In the genomic region with DNA sequence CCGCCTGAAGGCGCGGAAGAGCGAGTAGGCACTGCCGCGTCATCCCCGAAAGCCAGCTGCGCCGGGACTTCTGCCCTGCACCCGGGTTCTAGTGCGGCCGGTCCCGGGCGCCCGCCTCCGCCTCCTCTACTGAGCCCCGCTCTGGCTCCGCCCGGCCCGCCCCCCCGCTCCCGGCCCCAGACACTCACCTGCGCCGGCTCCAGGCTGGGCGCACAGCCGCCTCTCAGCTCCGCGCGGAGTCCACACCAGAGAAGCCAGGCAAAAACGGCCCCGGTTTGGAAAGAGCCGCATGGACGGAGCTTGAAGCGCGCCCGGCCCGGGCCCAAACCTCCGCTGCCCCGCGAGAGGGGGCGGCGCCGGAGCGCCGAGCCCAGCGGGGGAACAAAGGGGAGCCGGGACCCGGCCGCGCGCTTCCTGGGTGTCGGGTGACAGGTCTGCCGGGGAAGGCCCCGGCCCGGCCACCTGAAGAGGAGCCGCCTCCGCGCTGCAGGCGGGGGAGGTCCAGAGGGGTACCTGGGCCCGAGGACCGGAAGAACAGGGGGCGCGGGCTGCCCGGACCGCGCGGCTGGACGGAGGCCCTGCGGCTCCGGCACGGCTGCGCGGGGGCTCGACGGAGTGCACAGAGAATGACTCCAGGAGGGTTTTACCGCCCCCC, we compare ENCODE assay signal across 8 cellular contexts.
DNase-seq lines count a peak whose midpoint lies in the region; ATAC-seq and TF ChIP-seq lines count a peak whose summit lies in the region.

No MANE protein-coding gene starts in this region.

- peaks cover 0 to 37% (median 24%) of the 10 kb centered on the region in 7 donors for H3K9me3 Mint-ChIP-seq in CD14-positive monocyte
- H3K9me3 Mint-ChIP-seq in activated CD4-positive, alpha-beta memory T cell treated with anti-CD3 and anti-CD28 coated beads, Interleukin-2, amount 10 ng/mL, durations not matched to agents 7 days and 5 days: no peaks in the 10 kb centered on the region

- H3K27ac Mint-ChIP-seq in CD14-positive monocyte: no peak overlapping the region
- H3K27ac Mint-ChIP-seq in activated CD4-positive, alpha-beta memory T cell treated with anti-CD3 and anti-CD28 coated beads, Interleukin-2, amount 10 ng/mL, durations not matched to agents 7 days and 5 days: no peak overlapping the region

- peaks cover 81 to 97% (median 86%) of the 10 kb centered on the region in 3 donors for H3K27me3 Mint-ChIP-seq in CD14-positive monocyte (ENCODE audit: low read depth in 3 of 3)
- peaks cover 57% of the 10 kb centered on the region for H3K27me3 Mint-ChIP-seq in activated CD4-positive, alpha-beta memory T cell treated with anti-CD3 and anti-CD28 coated beads, Interleukin-2, amount 10 ng/mL, durations not matched to agents 7 days and 5 days

- no peak for TF ChIP-seq CTCF in CD14-positive monocyte (IDR thresholded peaks at IDR 0.05)
- no peak for TF ChIP-seq CTCF in NB4 (IDR thresholded peaks at IDR 0.05; ENCODE audit: low read depth, low read length)

- peak; percentile 51 for ATAC-seq in GM19372 (IDR thresholded peaks at IDR 0.05; ENCODE audit: low read depth, unreplicated experiment)
- no peak for ATAC-seq in HG02870 (IDR thresholded peaks at IDR 0.05; ENCODE audit: unreplicated experiment)
- no peak for ATAC-seq in GM18861 (IDR thresholded peaks at IDR 0.05; ENCODE audit: unreplicated experiment)

- H3K4me3 ChIP-seq in NB4 (ENCODE audit: low read depth, low read length) (peak overlapping the region; percentile 46), iPS-18c (ENCODE audit: insufficient read depth, low read depth, low read length) (peak overlapping the region; percentile 79)

- peaks cover 9 to 14% of the 10 kb centered on the region in 2 donors for H3K36me3 Mint-ChIP-seq in CD14-positive monocyte
- peaks cover 11% of the 10 kb centered on the region for H3K36me3 Mint-ChIP-seq in activated CD4-positive, alpha-beta memory T cell treated with anti-CD3 and anti-CD28 coated beads, Interleukin-2, amount 10 ng/mL, durations not matched to agents 7 days and 5 days (ENCODE audit: low read depth)

- CTCF ChIA-PET in activated CD4-positive, alpha-beta memory T cell treated with anti-CD3 and anti-CD28 coated beads, Interleukin-2, amount 10 ng/mL, durations not matched to agents 7 days and 5 days (lab: Charles Lee): interaction anchor here (1.7 kb wide), 1 partner anchor 50 kb away, joined by 5 read pairs; no protein-coding TSS in a partner anchor

- POLR2A ChIA-PET in activated CD4-positive, alpha-beta memory T cell treated with anti-CD3 and anti-CD28 coated beads, Interleukin-2, amount 10 ng/mL, durations not matched to agents 7 days and 5 days (lab: Charles Lee): interaction anchor here (0.7 kb wide), 1 partner anchor 39 kb away, joined by 3 read pairs; no protein-coding TSS in a partner anchor

- DNase-seq in CD14-positive monocyte (ENCODE audit: low spot score): no peak
- no peak for DNase-seq in NB4 (ENCODE audit: low read depth)
- no peak for DNase-seq in activated CD4-positive, alpha-beta memory T cell treated with anti-CD3 and anti-CD28 coated beads, Interleukin-2, amount 10 ng/mL, durations not matched to agents 7 days and 5 days
- peak; percentile 37 for DNase-seq in stimulated activated CD8-positive, alpha-beta memory T cell treated with anti-CD3 and anti-CD28 coated beads, Interleukin-4, amount 100 ng/mL, for 48 hours

- TF ChIP-seq POLR2A in NB4 (IDR thresholded peaks at IDR 0.05; ENCODE audit: extremely low read depth, insufficient read length): peak; percentile 55

- peaks cover 39% of the 10 kb centered on the region for H3K4me1 Mint-ChIP-seq in CD14-positive monocyte
- peaks cover 28% of the 10 kb centered on the region for H3K4me1 Mint-ChIP-seq in activated CD4-positive, alpha-beta memory T cell treated with anti-CD3 and anti-CD28 coated beads, Interleukin-2, amount 10 ng/mL, durations not matched to agents 7 days and 5 days

- intact Hi-C loops in CD14-positive monocyte (cut with micrococcal nuclease): loop anchor here in 1 of 2 donors (5.0 kb wide), 1 partner anchor 48 kb away; no protein-coding TSS in a partner anchor

- peak overlapping the region; percentile 27 to 42 for H3K4me3 Mint-ChIP-seq in CD14-positive monocyte
- H3K4me3 Mint-ChIP-seq in activated CD4-positive, alpha-beta memory T cell treated with anti-CD3 and anti-CD28 coated beads, Interleukin-2, amount 10 ng/mL, durations not matched to agents 7 days and 5 days: peak overlapping the region; percentile 7

- H3K9me3 ChIP-seq in iPS-18c (ENCODE audit: control insufficient read depth, insufficient read depth, low read length): no peaks in the 10 kb centered on the region
